8 cellular contexts compared by ENCODE assay signal in genomic region chr22:37747090-37747714, GRCh38.
DNase-seq lines count a peak whose midpoint lies in the region; ATAC-seq and TF ChIP-seq lines count a peak whose summit lies in the region.

No MANE protein-coding gene starts in this region.

- H3K4me1 Mint-ChIP-seq in T-helper 1 cell treated with Interleukin-12 subunit alpha and Interleukin-12 subunit beta and Interleukin-4 antibody, amounts not matched to agents 30 μg/mL and 1 μg/mL, for 36 hours (ENCODE audit: low read depth), result peaks cover 19% of the 10 kb centered on the region

- H3K4me3 Mint-ChIP-seq in T-helper 1 cell treated with Interleukin-12 subunit alpha and Interleukin-12 subunit beta and Interleukin-4 antibody, amounts not matched to agents 30 μg/mL and 1 μg/mL, for 36 hours, result peak overlapping the region; percentile 91

- DNase-seq in fibroblast of pulmonary artery (ENCODE audit: low read depth) (peak; percentile 44), putamen (ENCODE audit: low spot score) (no peak)
- no peak for DNase-seq in activated CD8-positive, alpha-beta memory T cell treated with anti-CD3 and anti-CD28 coated beads, Interleukin-2, amount 50 U/mL, for 4 hours

- no peaks in the 10 kb centered on the region for H3K9me3 Mint-ChIP-seq in T-helper 1 cell treated with Interleukin-12 subunit alpha and Interleukin-12 subunit beta and Interleukin-4 antibody, amounts not matched to agents 30 μg/mL and 1 μg/mL, for 36 hours

- H3K4me3 ChIP-seq in fibroblast of pulmonary artery (replicated peaks; ENCODE audit: low read depth, low read length), result peak overlapping the region; percentile 89
- peak overlapping the region; percentile 93 to 97 for H3K4me3 ChIP-seq in neutrophil (ENCODE audit: low read depth in 1 of 2, low read length in 1 of 2)

- H3K36me3 Mint-ChIP-seq in T-helper 1 cell treated with Interleukin-12 subunit alpha and Interleukin-12 subunit beta and Interleukin-4 antibody, amounts not matched to agents 30 μg/mL and 1 μg/mL, for 36 hours (ENCODE audit: low read depth), result peaks cover 2% of the 10 kb centered on the region

- no peaks in the 10 kb centered on the region for H3K27me3 ChIP-seq in neutrophil

- H3K9me3 ChIP-seq in neutrophil, result no peaks in the 10 kb centered on the region

- peak overlapping the region; percentile 96 for H3K27ac ChIP-seq in neutrophil

- no peak for TF ChIP-seq CTCF in fibroblast of pulmonary artery (IDR thresholded peaks at IDR 0.05; ENCODE audit: low read length, missing control alignments)
- TF ChIP-seq CTCF in neutrophil (IDR thresholded peaks at IDR 0.05), result no peak

- peak overlapping the region; percentile 84 for H3K27ac Mint-ChIP-seq in T-helper 1 cell treated with Interleukin-12 subunit alpha and Interleukin-12 subunit beta and Interleukin-4 antibody, amounts not matched to agents 30 μg/mL and 1 μg/mL, for 36 hours

- peaks cover 55 to 59% of the 10 kb centered on the region in 2 experiments for H3K4me1 ChIP-seq in neutrophil (ENCODE audit: control insufficient read depth in 1 of 2, insufficient read depth in 1 of 2, low read depth in 1 of 2, low read length in 1 of 2)

- peaks cover 23% of the 10 kb centered on the region for H3K36me3 ChIP-seq in neutrophil

- TF ChIP-seq POLR2A in GM18505 (IDR thresholded peaks at IDR 0.05; ENCODE audit: borderline replicate concordance, extremely low read depth, insufficient read depth, insufficient read length), result no peak

- no peaks in the 10 kb centered on the region for H3K27me3 Mint-ChIP-seq in T-helper 1 cell treated with Interleukin-12 subunit alpha and Interleukin-12 subunit beta and Interleukin-4 antibody, amounts not matched to agents 30 μg/mL and 1 μg/mL, for 36 hours (ENCODE audit: low read depth)

- ATAC-seq in GM18505 (IDR thresholded peaks at IDR 0.05; ENCODE audit: unreplicated experiment) (peak; percentile 6), HG02798 (IDR thresholded peaks at IDR 0.05; ENCODE audit: poor library complexity, unreplicated experiment) (no peak), GM21619 (IDR thresholded peaks at IDR 0.05; ENCODE audit: unreplicated experiment) (no peak)
